Comparison of ENCODE assay signal across 15 cellular contexts in genomic region chr5:68026092-68026910, GRCh38.
"Had no signal": no experiment of that assay in that cellular context is flagged by ENCODE, and none has a peak within 500 bp of the region (broad histone marks: within the 10 kb centered on the region; RNA-seq: fewer than 3 reads in every experiment).

No MANE protein-coding gene starts in this region.

- H3K9me3 Mint-ChIP-seq: activated CD4-positive, alpha-beta memory T cell treated with anti-CD3 and anti-CD28 coated beads for 36 hours; activated naive CD8-positive, alpha-beta T cell treated with anti-CD3 and anti-CD28 coated beads, Interleukin-2, amount 10 ng/mL, durations not matched to agents 7 days and 5 days; activated T-cell treated with anti-CD3 and anti-CD28 coated beads, Interleukin-2, amount 50 U/mL, for 72 hours; stimulated activated naive CD8-positive, alpha-beta T cell treated with anti-CD3 and anti-CD28 coated beads, Interleukin-15, amount 100 ng/mL, for 72 hours had no signal

- H3K4me3 ChIP-seq: psoas muscle had no signal

- DNase-seq: activated CD4-positive, alpha-beta memory T cell treated with anti-CD3 and anti-CD28 coated beads for 36 hours; activated CD4-positive, alpha-beta T cell treated with anti-CD3 and anti-CD28 coated beads for 1 hour; activated gamma-delta T cell treated with Interleukin-2 at 50 U/mL for 16 hours; activated naive CD8-positive, alpha-beta T cell treated with anti-CD3 and anti-CD28 coated beads, Interleukin-2, amount 10 ng/mL, durations not matched to agents 7 days and 5 days; activated T-cell treated with anti-CD3 and anti-CD28 coated beads, Interleukin-2, amount 50 U/mL, for 72 hours; caudate nucleus; cortex of kidney; effector memory CD4-positive, alpha-beta T cell; hippocampal formation; naive thymus-derived CD8-positive, alpha-beta T cell; psoas muscle; stimulated activated CD4-positive, alpha-beta T cell treated with anti-CD3 and anti-CD28 coated beads, Interleukin-4, amount 100 ng/mL, for 1 hour; stimulated activated CD8-positive, alpha-beta memory T cell treated with anti-CD3 and anti-CD28 coated beads, Interleukin-4, amount 100 ng/mL, for 48 hours; stimulated activated naive CD8-positive, alpha-beta T cell treated with anti-CD3 and anti-CD28 coated beads, Interleukin-15, amount 100 ng/mL, for 72 hours had no signal

- H3K36me3 Mint-ChIP-seq: activated CD4-positive, alpha-beta memory T cell treated with anti-CD3 and anti-CD28 coated beads for 36 hours; activated naive CD8-positive, alpha-beta T cell treated with anti-CD3 and anti-CD28 coated beads, Interleukin-2, amount 10 ng/mL, durations not matched to agents 7 days and 5 days; naive thymus-derived CD8-positive, alpha-beta T cell had no signal

- H3K27ac Mint-ChIP-seq: activated CD4-positive, alpha-beta memory T cell treated with anti-CD3 and anti-CD28 coated beads for 36 hours; activated naive CD8-positive, alpha-beta T cell treated with anti-CD3 and anti-CD28 coated beads, Interleukin-2, amount 10 ng/mL, durations not matched to agents 7 days and 5 days; activated T-cell treated with anti-CD3 and anti-CD28 coated beads, Interleukin-2, amount 50 U/mL, for 72 hours; naive thymus-derived CD8-positive, alpha-beta T cell had no signal

- H3K4me1 Mint-ChIP-seq: activated naive CD8-positive, alpha-beta T cell treated with anti-CD3 and anti-CD28 coated beads, Interleukin-2, amount 10 ng/mL, durations not matched to agents 7 days and 5 days; naive thymus-derived CD8-positive, alpha-beta T cell; stimulated activated naive CD8-positive, alpha-beta T cell treated with anti-CD3 and anti-CD28 coated beads, Interleukin-15, amount 100 ng/mL, for 72 hours had no signal

- H3K27ac ChIP-seq: epithelial cell of prostate, psoas muscle had no signal

- H3K9me3 ChIP-seq: psoas muscle had no signal

- H3K4me3 Mint-ChIP-seq: activated CD4-positive, alpha-beta memory T cell treated with anti-CD3 and anti-CD28 coated beads for 36 hours; activated naive CD8-positive, alpha-beta T cell treated with anti-CD3 and anti-CD28 coated beads, Interleukin-2, amount 10 ng/mL, durations not matched to agents 7 days and 5 days; activated T-cell treated with anti-CD3 and anti-CD28 coated beads, Interleukin-2, amount 50 U/mL, for 72 hours; naive thymus-derived CD8-positive, alpha-beta T cell; stimulated activated naive CD8-positive, alpha-beta T cell treated with anti-CD3 and anti-CD28 coated beads, Interleukin-15, amount 100 ng/mL, for 72 hours had no signal

- H3K27me3 Mint-ChIP-seq: naive thymus-derived CD8-positive, alpha-beta T cell; stimulated activated naive CD8-positive, alpha-beta T cell treated with anti-CD3 and anti-CD28 coated beads, Interleukin-15, amount 100 ng/mL, for 72 hours had no signal

- ATAC-seq: naive thymus-derived CD8-positive, alpha-beta T cell; psoas muscle; stimulated activated naive CD8-positive, alpha-beta T cell treated with anti-CD3 and anti-CD28 coated beads, Interleukin-15, amount 100 ng/mL, for 72 hours had no signal
